In the genomic region with DNA sequence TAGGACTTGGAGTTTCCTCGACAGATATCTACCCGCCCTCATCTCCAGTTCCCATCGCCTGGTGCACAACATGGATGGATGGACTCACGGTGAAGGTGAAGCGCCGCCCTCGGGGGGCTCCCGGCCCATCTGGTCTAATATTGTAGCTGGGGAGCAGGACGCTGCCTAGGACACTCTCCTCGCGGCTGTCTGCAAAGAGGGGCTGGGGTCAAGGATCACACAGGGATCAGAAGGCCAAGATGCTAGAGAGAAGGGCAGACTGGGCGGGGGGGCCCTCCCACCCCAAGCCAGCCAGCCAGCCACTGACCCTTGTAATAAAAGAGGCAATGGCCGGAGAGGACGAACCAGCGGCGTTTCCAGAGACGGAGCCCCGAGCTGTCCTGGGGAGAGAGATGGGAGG, we compare ENCODE assay signal across 34 cellular contexts. TPM values are rescaled to one million over a fixed set of nuclear protein-coding genes. Genes with fewer than 3 reads are reported as not detected.
"Had no signal": no experiment of that assay in that cellular context is flagged by ENCODE, and none has a peak within 500 bp of the region (broad histone marks: within the 10 kb centered on the region; RNA-seq: fewer than 3 reads in every experiment).

No MANE protein-coding gene starts in this region.

- H3K27me3 Mint-ChIP-seq: activated CD4-positive, alpha-beta memory T cell treated with anti-CD3 and anti-CD28 coated beads for 36 hours; activated naive CD8-positive, alpha-beta T cell; activated naive CD8-positive, alpha-beta T cell treated with anti-CD3 and anti-CD28 coated beads, Interleukin-2, amount 50 U/mL, for 24 hours had no signal

- H3K9me3 Mint-ChIP-seq: activated CD4-positive, alpha-beta memory T cell treated with anti-CD3 and anti-CD28 coated beads for 36 hours; activated naive CD4-positive, alpha-beta T cell treated with anti-CD3 and anti-CD28 coated beads, Interleukin-2, amount 10 ng/mL, durations not matched to agents 7 days and 5 days; activated naive CD8-positive, alpha-beta T cell treated with anti-CD3 and anti-CD28 coated beads, Interleukin-2, amount 50 U/mL, for 24 hours had no signal

- H3K4me3 Mint-ChIP-seq: activated CD4-positive, alpha-beta memory T cell treated with anti-CD3 and anti-CD28 coated beads for 36 hours; activated CD8-positive, alpha-beta memory T cell treated with anti-CD3 and anti-CD28 coated beads, Interleukin-2, amount 10 ng/mL, durations not matched to agents 7 days and 5 days; activated naive CD4-positive, alpha-beta T cell treated with anti-CD3 and anti-CD28 coated beads, Interleukin-2, amount 10 ng/mL, durations not matched to agents 7 days and 5 days; activated naive CD8-positive, alpha-beta T cell; activated naive CD8-positive, alpha-beta T cell treated with anti-CD3 and anti-CD28 coated beads, Interleukin-2, amount 50 U/mL, for 24 hours had no signal

- H3K4me3 ChIP-seq: PC-9, SJCRH30, SK-N-MC had no signal

- H3K9me3 ChIP-seq: SJCRH30 had no signal

- H3K4me2 ChIP-seq: PC-9 had no signal

- H3K27me3 ChIP-seq: brain microvascular endothelial cell, SJCRH30 had no signal

- ATAC-seq: activated CD4-positive, CD25-positive, alpha-beta regulatory T cell treated with anti-CD3 and anti-CD28 coated beads, Interleukin-2, amount 50 U/mL, for 24 hours; activated CD8-positive, alpha-beta memory T cell treated with anti-CD3 and anti-CD28 coated beads, Interleukin-2, amount 10 ng/mL, durations not matched to agents 7 days and 5 days; activated naive CD8-positive, alpha-beta T cell treated with anti-CD3 and anti-CD28 coated beads, Interleukin-2, amount 50 U/mL, for 24 hours; K562 had no signal

- H3K4me1 ChIP-seq: SJCRH30 had no signal

- H2AFZ ChIP-seq: PC-9 had no signal

- H3K36me3 Mint-ChIP-seq: activated CD4-positive, alpha-beta memory T cell treated with anti-CD3 and anti-CD28 coated beads for 36 hours; activated CD8-positive, alpha-beta memory T cell treated with anti-CD3 and anti-CD28 coated beads, Interleukin-2, amount 10 ng/mL, durations not matched to agents 7 days and 5 days; activated naive CD4-positive, alpha-beta T cell treated with anti-CD3 and anti-CD28 coated beads, Interleukin-2, amount 10 ng/mL, durations not matched to agents 7 days and 5 days; activated naive CD8-positive, alpha-beta T cell had no signal

- H3K27ac Mint-ChIP-seq: activated CD4-positive, alpha-beta memory T cell treated with anti-CD3 and anti-CD28 coated beads for 36 hours; activated CD8-positive, alpha-beta memory T cell treated with anti-CD3 and anti-CD28 coated beads, Interleukin-2, amount 10 ng/mL, durations not matched to agents 7 days and 5 days; activated naive CD4-positive, alpha-beta T cell treated with anti-CD3 and anti-CD28 coated beads, Interleukin-2, amount 10 ng/mL, durations not matched to agents 7 days and 5 days; activated naive CD8-positive, alpha-beta T cell; activated naive CD8-positive, alpha-beta T cell treated with anti-CD3 and anti-CD28 coated beads, Interleukin-2, amount 50 U/mL, for 24 hours had no signal

- DNase-seq: activated CD4-positive, alpha-beta memory T cell treated with anti-CD3 and anti-CD28 coated beads for 36 hours; activated CD4-positive, alpha-beta T cell treated with anti-CD3 and anti-CD28 coated beads for 4 hours; activated CD4-positive, alpha-beta T cell treated with anti-CD3 and anti-CD28 coated beads, Interleukin-2, amount 50 U/mL, for 1 hour; activated CD8-positive, alpha-beta memory T cell treated with anti-CD3 and anti-CD28 coated beads for 24 hours; activated CD8-positive, alpha-beta memory T cell treated with anti-CD3 and anti-CD28 coated beads, Interleukin-2, amount 10 ng/mL, durations not matched to agents 7 days and 5 days; activated CD8-positive, alpha-beta memory T cell treated with anti-CD3 and anti-CD28 coated beads, Interleukin-2, amount 50 U/mL, for 48 hours; activated effector memory CD4-positive, alpha-beta T cell treated with Interleukin-2 at 50 U/mL for 16 hours; activated naive CD4-positive, alpha-beta T cell treated with anti-CD3 and anti-CD28 coated beads, Interleukin-2, amount 10 ng/mL, durations not matched to agents 7 days and 5 days; activated naive CD8-positive, alpha-beta T cell treated with anti-CD3 and anti-CD28 coated beads, Interleukin-2, amount 50 U/mL, for 24 hours; activated T-cell treated with anti-CD3 and anti-CD28 coated beads, Interleukin-2, amount 50 U/mL, for 48 hours; anterior cingulate cortex; brain microvascular endothelial cell; NCI-H1092 treated with DMSO at 0.1 percent for 48 hours; NCI-H1417; NCI-H146; NCI-H187; NCI-H2029 treated with DMSO at 0.1 percent for 48 hours; NCI-H2107; NCI-H2171; NCI-H510A; NCI-H526; NCI-H748 treated with DMSO at 0.1 percent for 48 hours; NK-92 treated with Interleukin-12 subunit alpha and Interleukin-12 subunit beta, amount 100 ng/mL, for 24 hours; PC-9; SHP77; SJCRH30; T1000 had no signal

- H3K27ac ChIP-seq: brain microvascular endothelial cell, PC-9, SJCRH30, SK-N-MC had no signal

RNA-seq across cellular contexts. Expression of gene HSD17B14, which starts 25.0 kb away (rescaled TPM):
- total RNA-seq: SJCRH30 had no signal
- polyA plus RNA-seq: K562 had no signal

RNA-seq across cellular contexts. Expression of gene TULP2, which starts 37.2 kb away (rescaled TPM):
- total RNA-seq: M059J; PC-9; SJCRH30; T-helper 1 cell treated with Interleukin-12 subunit alpha and Interleukin-12 subunit beta and Interleukin-4 antibody, amounts not matched to agents 30 ng/mL and 1 ng/mL, for 36 hours; T-helper 2 cell treated with Interferon-gamma antibody and Interleukin-4, amounts not matched to agents 100 ng/mL and 5 ng/mL, for 36 hours had no signal
